17 cellular contexts compared by ENCODE assay signal in genomic region chr6:138093632-138094031, GRCh38. TPM values are rescaled to one million over a fixed set of nuclear protein-coding genes. Genes with fewer than 3 reads are reported as not detected.
DNase-seq lines count a peak whose midpoint lies in the region; ATAC-seq, FAIRE-seq and TF ChIP-seq lines count a peak whose summit lies in the region.
"Had no signal": no experiment of that assay in that cellular context is flagged by ENCODE, and none has a peak within 500 bp of the region (broad histone marks: within the 10 kb centered on the region; RNA-seq: fewer than 3 reads in every experiment).

No MANE protein-coding gene starts in this region.

- FAIRE-seq in HepG2 (lab: Jason Lieb, UNC) = no peak
- FAIRE-seq in K562 (lab: Jason Lieb, UNC) = no peak
- FAIRE-seq in frontal cortex (lab: Jason Lieb, UNC) = peak; percentile 72
- FAIRE-seq: GM12878 had no signal

- DNase-seq in HepG2 (ENCODE audit: low spot score) = no peak
- no peak for DNase-seq in right lobe of liver
- DNase-seq in K562 (ENCODE audit: extremely low read depth in 1 of 4, low spot score in 3 of 4) = no peak
- no peak for DNase-seq in frontal cortex (ENCODE audit: low spot score in 2 of 2)
- no peak for DNase-seq in tibial nerve (ENCODE audit: low spot score in 2 of 2)
- DNase-seq in NCI-H1105 (lab: John Stamatoyannopoulos, UW) = no peak
- DNase-seq: Calu3; CD8-positive, alpha-beta T cell; DMS79 treated with DMSO at 0.1 percent for 48 hours; GOT3; H7; IMR-90 had no signal

- H2AFZ ChIP-seq in HepG2 (ENCODE audit: low read length) (no peak overlapping the region), K562 (ENCODE audit: low read depth, low read length) (no peak overlapping the region)

- H3K4me1 ChIP-seq in HepG2 (ENCODE audit: insufficient read depth, low read length) (peaks cover 8% of the 10 kb centered on the region), right lobe of liver (peaks cover 0 to 4% (median 0%) of the 10 kb centered on the region in 4 donors), K562 (replicated peaks in 1 of 2; ENCODE audit: control insufficient read depth in 2 of 2, insufficient read depth in 2 of 2, low read length in 2 of 2) (no peaks in the 10 kb centered on the region), tibial nerve (peaks cover 0 to 4% (median 0%) of the 10 kb centered on the region in 4 donors)

- TF ChIP-seq RAD21 in HepG2 (CRISPR knock-in tag; IDR thresholded peaks at IDR 0.05) (no peak), K562 (CRISPR knock-in tag; conservative IDR thresholded peaks at IDR 0.05 in 1 of 2, IDR thresholded peaks at IDR 0.05 in 1 of 2) (no peak)

- CTCF ChIA-PET in HepG2 (lab: Yijun Ruan, JAX; ENCODE audit: low intra/inter-chr PET ratio, low total read pairs) (no interaction called here), K562 (lab: Yijun Ruan, JAX; ENCODE audit: low intra/inter-chr PET ratio) (interaction anchor here (1.3 kb wide), 1 partner anchor 8 kb away, joined by 3 read pairs; no protein-coding TSS in a partner anchor)

- peaks cover 11% of the 10 kb centered on the region for H3K79me2 ChIP-seq in HepG2 (ENCODE audit: insufficient read depth, low read length)
- no peaks in the 10 kb centered on the region for H3K79me2 ChIP-seq in K562 (ENCODE audit: control insufficient read depth, insufficient read depth, low read length)

- peaks cover 4% of the 10 kb centered on the region; the same call in 1 of the 2 replicates for H4K20me1 ChIP-seq in HepG2 (ENCODE audit: insufficient read depth, low read length)
- H4K20me1 ChIP-seq in K562 (replicated peaks; ENCODE audit: control insufficient read depth, insufficient read depth, low read length) = no peaks in the 10 kb centered on the region
- H4K20me1 ChIP-seq: BLaER1 treated with 17β-estradiol and CSF1 and Interleukin-3, amounts not matched to agents 10 nM and 100 nM had no signal

- H3K36me3 ChIP-seq in HepG2 (replicated peaks in 1 of 2; ENCODE audit: control insufficient read depth in 1 of 2, insufficient read depth in 2 of 2, low read length in 2 of 2) (peaks cover 17 to 44% of the 10 kb centered on the region in 2 experiments), right lobe of liver (peaks cover 0 to 9% (median 0%) of the 10 kb centered on the region in 4 donors), K562 (ENCODE audit: control insufficient read depth, insufficient read depth, low read length) (no peaks in the 10 kb centered on the region), tibial nerve (peaks cover 0 to 14% (median 0%) of the 10 kb centered on the region in 3 donors)
- H3K36me3 ChIP-seq: BLaER1 treated with 17β-estradiol and CSF1 and Interleukin-3, amounts not matched to agents 10 nM and 100 nM had no signal

- POLR2A ChIA-PET in HepG2 (lab: Yijun Ruan, JAX) = no interaction called here
- POLR2A ChIA-PET in K562 (lab: Yijun Ruan, JAX) = interaction anchor here (1.4 kb wide), 1 partner anchor 11 kb away, joined by 7 read pairs; no protein-coding TSS in a partner anchor

- H3K9ac ChIP-seq in HepG2 (ENCODE audit: insufficient read depth, low read depth, low read length) (no peak overlapping the region), K562 (ENCODE audit: insufficient read depth in 1 of 2, low read depth in 2 of 2, low read length in 2 of 2) (no peak overlapping the region)
- H3K9ac ChIP-seq: BLaER1 treated with 17β-estradiol and CSF1 and Interleukin-3, amounts not matched to agents 10 nM and 100 nM had no signal

- no peak for TF ChIP-seq EP300 in HepG2 (IDR thresholded peaks at IDR 0.05; ENCODE audit: low read depth in 2 of 2, low read length in 2 of 2)
- TF ChIP-seq EP300 in HepG2 (CRISPR knock-in tag; IDR thresholded peaks at IDR 0.05; ENCODE audit: borderline replicate concordance) = no peak
- TF ChIP-seq EP300 in K562 (IDR thresholded peaks at IDR 0.05; ENCODE audit: low read length) = no peak
- TF ChIP-seq EP300 in tibial nerve (IDR thresholded peaks at IDR 0.05) = no peak

- H3K9me1 ChIP-seq in K562 (ENCODE audit: control insufficient read depth, insufficient read depth, low read length) = no peaks in the 10 kb centered on the region

- no TSS peak for BruUV-seq in HepG2 (replicated peaks; lab: Mats Ljungman, UMichigan)
- BruUV-seq in K562 (replicated peaks; lab: Mats Ljungman, UMichigan) = no TSS peak

- TF ChIP-seq CTCF in HepG2 (CRISPR knock-in tag; IDR thresholded peaks at IDR 0.05) (no peak), right lobe of liver (IDR thresholded peaks at IDR 0.05) (no peak), K562 (IDR thresholded peaks at IDR 0.05 in 2 of 3, conservative IDR thresholded peaks at IDR 0.05 in 1 of 3; ENCODE audit: insufficient read depth in 2 of 3, low read depth in 1 of 3, low read length in 3 of 3) (no peak), tibial nerve (IDR thresholded peaks at IDR 0.05) (no peak)

- intact Hi-C loops in HepG2 (cut with micrococcal nuclease; ENCODE audit: unreplicated experiment) (no loop called here), right lobe of liver (cut with DNase I) (no loop called here), K562 (cut with micrococcal nuclease) (no loop called here)

- H3K4me3 ChIP-seq in HepG2 (replicated peaks in 1 of 3; ENCODE audit: insufficient read depth in 1 of 3, low read depth in 2 of 3, low read length in 3 of 3) (no peak overlapping the region), right lobe of liver (no peak overlapping the region), K562 (no peak overlapping the region), tibial nerve (no peak overlapping the region)
- H3K4me3 ChIP-seq: BLaER1 treated with 17β-estradiol and CSF1 and Interleukin-3, amounts not matched to agents 10 nM and 100 nM; GM12878 had no signal

- ATAC-seq in HepG2 = no peak
- no peak for ATAC-seq in right lobe of liver
- no peak for ATAC-seq in K562
- no peak for ATAC-seq in HG02759 (IDR thresholded peaks at IDR 0.05; ENCODE audit: unreplicated experiment)
- ATAC-seq: CD8-positive, alpha-beta T cell; GM12878; HCT116 had no signal

- no peak for TF ChIP-seq POLR2A in HepG2 (IDR thresholded peaks at IDR 0.05; ENCODE audit: insufficient read depth in 1 of 2, low read depth in 2 of 2, low read length in 2 of 2)
- TF ChIP-seq POLR2A in right lobe of liver (IDR thresholded peaks at IDR 0.05) = no peak
- TF ChIP-seq POLR2A in K562 (conservative IDR thresholded peaks at IDR 0.05) = no peak
- TF ChIP-seq POLR2A in tibial nerve (IDR thresholded peaks at IDR 0.05) = no peak

- H3K4me2 ChIP-seq in HepG2 (ENCODE audit: low read depth, low read length) = no peak overlapping the region
- no peak overlapping the region for H3K4me2 ChIP-seq in K562 (ENCODE audit: insufficient read depth, low read length)
- H3K4me2 ChIP-seq: BLaER1 treated with 17β-estradiol and CSF1 and Interleukin-3, amounts not matched to agents 10 nM and 100 nM had no signal

- H3K27me3 ChIP-seq in HepG2 (ENCODE audit: control insufficient read depth in 1 of 2, insufficient read depth in 2 of 2, low read length in 2 of 2) (no peaks in the 10 kb centered on the region), right lobe of liver (no peaks in the 10 kb centered on the region), K562 (ENCODE audit: control insufficient read depth in 2 of 2, insufficient read depth in 2 of 2, low read length in 2 of 2) (peaks cover 4 to 18% of the 10 kb centered on the region in 2 experiments; a peak in 1 of 5 replicates), tibial nerve (no peaks in the 10 kb centered on the region)
- H3K27me3 ChIP-seq: BLaER1 treated with 17β-estradiol and CSF1 and Interleukin-3, amounts not matched to agents 10 nM and 100 nM had no signal

- H3K9me3 ChIP-seq in HepG2 (ENCODE audit: low read length) = no peaks in the 10 kb centered on the region
- no peaks in the 10 kb centered on the region for H3K9me3 ChIP-seq in right lobe of liver
- no peaks in the 10 kb centered on the region for H3K9me3 ChIP-seq in K562 (replicated peaks; ENCODE audit: control insufficient read depth, insufficient read depth, low read depth, low read length)
- no peaks in the 10 kb centered on the region for H3K9me3 ChIP-seq in tibial nerve

- in situ Hi-C loops in HepG2 (cut with HindIII; ENCODE audit: extremely low pct_ligation_motif_present, low pct_unique_long_range_greater_than_20kb) = no loop called here
- in situ Hi-C loops in K562 (cut with MboI) = no loop called here

- H3K27ac ChIP-seq in HepG2 (ENCODE audit: extremely low read length, insufficient read depth, low read length) (no peak overlapping the region), right lobe of liver (no peak overlapping the region), K562 (ENCODE audit: extremely low read depth, low read depth, low read length) (no peak overlapping the region), tibial nerve (no peak overlapping the region)
- H3K27ac ChIP-seq: BLaER1 treated with 17β-estradiol and CSF1 and Interleukin-3, amounts not matched to agents 10 nM and 100 nM; HL-60 had no signal

- WGBS in HepG2 (ENCODE audit: low lambda C conversion rate) = 94% methylated on average over 2 of the region's 2 CpGs
- WGBS in right lobe of liver (ENCODE audit: insufficient coverage, low coverage, low lambda C conversion rate, missing lambda C conversion rate) = 100% methylated on average over 2 of the region's 2 CpGs
- WGBS in K562 (ENCODE audit: insufficient coverage, low coverage, missing lambda C conversion rate) = 5% methylated on average over 2 of the region's 2 CpGs
- 91 to 97% methylated on average over 2 of the region's 2 CpGs for WGBS in tibial nerve, 2 donors

RNA-seq across cellular contexts. Expression of gene PERP, which starts 13.6 kb away (rescaled TPM):
- total RNA-seq in HepG2 (2016; rRNA removed; fragmentation: Illumina TruSeq; extraction: Trizol) = 16.6 and 26.0 TPM in 2 replicates
- 6.4 and 7.0 TPM in 2 replicates for total RNA-seq in HepG2 (2016; cell fraction: cytosol; rRNA removed; fragmentation: Illumina TruSeq; extraction: Trizol; ENCODE audit: low read depth)
- total RNA-seq in HepG2 (2016; cell fraction: insoluble cytoplasmic fraction; rRNA removed; fragmentation: Illumina TruSeq; extraction: Trizol) = 16.2 and 26.8 TPM in 2 replicates
- total RNA-seq in HepG2 (2016; cell fraction: membrane; rRNA removed; fragmentation: Illumina TruSeq; extraction: Trizol) = 17.6 and 19.2 TPM in 2 replicates
- 22.4 and 25.2 TPM in 2 replicates for total RNA-seq in HepG2 (2016; cell fraction: nucleus; rRNA removed; fragmentation: Illumina TruSeq; extraction: Trizol)
- polyA plus RNA-seq in HepG2 (2011; rRNA removed) = 53.0 and 53.9 TPM in 2 replicates
- 39.8 and 47.5 TPM in 2 replicates for polyA plus RNA-seq in HepG2 (2011; cell fraction: cytosol; rRNA removed)
- 11.4 and 15.5 TPM in 2 replicates for polyA plus RNA-seq in HepG2 (2011; cell fraction: nucleus; rRNA removed)
- polyA plus RNA-seq in HepG2 (2012) = 80.7 and 95.5 TPM in 2 replicates
- 9.1 and 9.7 TPM in 2 replicates for polyA plus RNA-seq in HepG2 (2016; cell fraction: cytosol; fragmentation: Illumina TruSeq; extraction: Trizol; ENCODE audit: low read depth)
- polyA plus RNA-seq in HepG2 (2016; cell fraction: insoluble cytoplasmic fraction; fragmentation: Illumina TruSeq; extraction: Trizol; ENCODE audit: low read depth) = 21.6 and 23.8 TPM in 2 replicates
- 18.6 and 19.9 TPM in 2 replicates for polyA plus RNA-seq in HepG2 (2016; cell fraction: membrane; fragmentation: Illumina TruSeq; extraction: Trizol; ENCODE audit: low read depth)
- polyA plus RNA-seq in HepG2 (2016; cell fraction: nucleus; fragmentation: Illumina TruSeq; extraction: Trizol; ENCODE audit: insufficient read depth, low read depth) = 41.5 and 46.0 TPM in 2 replicates
- 58.8 and 113 TPM in 2 replicates for polyA minus RNA-seq in HepG2 (2011; rRNA and poly(A)+ RNA removed; ENCODE audit: low replicate concordance)
- polyA minus RNA-seq in HepG2 (2011; cell fraction: cytosol; rRNA and poly(A)+ RNA removed) = 32.1 and 38.6 TPM in 2 replicates
- 9.5 and 12.4 TPM in 2 replicates for polyA minus RNA-seq in HepG2 (2011; cell fraction: nucleus; rRNA and poly(A)+ RNA removed)
- total RNA-seq in right lobe of liver = 10 to 100 TPM; 27.9 to 61.6 (median 45.7) TPM
- not detected in 2 replicates for total RNA-seq in K562 (2011; cell fraction: chromatin; rRNA removed; ENCODE audit: low replicate concordance)
- total RNA-seq in K562 (2011; cell fraction: nucleolus; rRNA removed) = under 0.01 TPM in 1 of 2 replicates, not detected in the other
- total RNA-seq in K562 (2011; cell fraction: nucleoplasm; rRNA removed) = not detected in 2 replicates
- 0.04 and 0.05 TPM in 2 replicates for total RNA-seq in K562 (2014; rRNA removed)
- total RNA-seq in K562 (2014; rRNA removed; fragmentation: Illumina TruSeq; extraction: Trizol) = 0.04 and 0.06 TPM in 2 replicates
- total RNA-seq in K562 (2015; rRNA removed; fragmentation: Illumina TruSeq; extraction: Trizol) = 0.04 TPM in 2 replicates
- total RNA-seq in K562 (2021) = 0.27 and 0.34 TPM in 2 replicates
- 0.11 and 0.12 TPM in 2 replicates for polyA plus RNA-seq in K562 (2011; rRNA removed)
- 0.07 and 0.12 TPM in 2 replicates for polyA plus RNA-seq in K562 (2011; cell fraction: cytosol; rRNA removed)
- 0.08 TPM in 1 of 2 replicates, not detected in the other for polyA plus RNA-seq in K562 (2011; cell fraction: nucleus; rRNA removed)
- 0.17 and 0.32 TPM in 2 replicates for polyA plus RNA-seq in K562 (2012)
- 0.03 and 0.07 TPM in 2 replicates for polyA plus RNA-seq in K562 (2014; fragmentation: Illumina TruSeq; extraction: Trizol)
- under 1 TPM in 1 of 2 experiments, not detected in 1; 0.01 TPM for polyA plus RNA-seq in K562 (2014; fragmentation: Nextera tagmentation; extraction: Ambion mirVana)
- 0.07 TPM in 1 of 2 replicates, not detected in the other for polyA plus RNA-seq in K562 (2014; rRNA removed)
- 0.09 TPM in 1 of 2 replicates, not detected in the other for polyA minus RNA-seq in K562 (2011; rRNA and poly(A)+ RNA removed)
- 0.73 TPM in 1 of 2 replicates, not detected in the other for polyA minus RNA-seq in K562 (2011; cell fraction: cytosol; rRNA and poly(A)+ RNA removed)
- 0.13 and 0.22 TPM in 2 replicates for polyA minus RNA-seq in K562 (2011; cell fraction: nucleus; rRNA and poly(A)+ RNA removed)
- 1.6 TPM for total RNA-seq in frontal cortex
- total RNA-seq in tibial nerve = 10 to 100 TPM; 15.3 to 29.1 (median 27.7) TPM

Comparison
In these comparisons a context has a peak if more than half of its experiments do, and no peak if none do; other contexts are left out.
1. Of the 241 proteins assayed by ChIP-seq in both HepG2 and K562: peak only in HepG2: MAFF and MAFK; only in K562: MAFG; in both: none; in neither: 238.